Comparison of ENCODE assay signal across 19 cellular contexts in genomic region chr4:170931326-170931725, GRCh38.
DNase-seq lines count a peak whose midpoint lies in the region; ATAC-seq and TF ChIP-seq lines count a peak whose summit lies in the region.
"Had no signal": no experiment of that assay in that cellular context is flagged by ENCODE, and none has a peak within 500 bp of the region (broad histone marks: within the 10 kb centered on the region; RNA-seq: fewer than 3 reads in every experiment).

No MANE protein-coding gene starts in this region.

- DNase-seq in AG04449 (ENCODE audit: low read depth, low spot score) (peak; percentile 7), astrocyte of the cerebellum (ENCODE audit: low read depth) (peak; percentile 0), fibroblast of peridontal ligament (ENCODE audit: extremely low read depth) (peak; percentile 59), smooth muscle cell (lab: John Stamatoyannopoulos, UW; ENCODE audit: unreplicated experiment) (no peak), left cardiac atrium (no peak), NCI-H2196 treated with DMSO at 0.1 percent for 48 hours (lab: John Stamatoyannopoulos, UW; ENCODE audit: unreplicated experiment) (no peak), GM03348 (ENCODE audit: low spot score) (no peak)
- DNase-seq: 8988T; ACHN; CD4-positive, alpha-beta memory T cell; DMS153; DMS79 treated with DMSO at 0.1 percent for 48 hours; EL; GDM1; HCEC 1CT; HFFc6 had no signal

- peak overlapping the region; percentile 62 for H2AFZ ChIP-seq in smooth muscle cell (ENCODE audit: low read depth)

- H3K36me3 ChIP-seq in smooth muscle cell (ENCODE audit: low read depth) = no peaks in the 10 kb centered on the region

- no peaks in the 10 kb centered on the region for H4K20me1 ChIP-seq in smooth muscle cell (ENCODE audit: low read depth)

- intact Hi-C loops in left cardiac atrium (cut with DNase I) = no loop called here

- H3K4me1 ChIP-seq in smooth muscle cell (ENCODE audit: low read depth) = no peaks in the 10 kb centered on the region

- H3K27ac ChIP-seq in smooth muscle cell (ENCODE audit: low read depth) = no peak overlapping the region
- H3K27ac ChIP-seq: C4-2B, HL-60 had no signal

- TF ChIP-seq CTCF in AG04449 (IDR thresholded peaks at IDR 0.05; ENCODE audit: insufficient read depth, low read length, missing control alignments) (no peak), astrocyte of the cerebellum (IDR thresholded peaks at IDR 0.05; ENCODE audit: low read depth, low read length, missing control alignments) (no peak), smooth muscle cell (IDR thresholded peaks at IDR 0.05; ENCODE audit: borderline replicate concordance, insufficient read depth, poor library complexity, severe bottlenecking) (no peak)

- H3K79me2 ChIP-seq in smooth muscle cell (ENCODE audit: low read depth) = no peaks in the 10 kb centered on the region

- H3F3A ChIP-seq in smooth muscle cell (ENCODE audit: low read depth) = no peaks in the 10 kb centered on the region

- no peaks in the 10 kb centered on the region for H3K27me3 ChIP-seq in smooth muscle cell (ENCODE audit: low read depth)

- peak overlapping the region; percentile 61 for H3K4me2 ChIP-seq in smooth muscle cell

- in situ Hi-C loops in astrocyte of the cerebellum (cut with HindIII; ENCODE audit: low sequenced_read_pairs) = no loop called here

- no peak overlapping the region for H3K9ac ChIP-seq in smooth muscle cell (ENCODE audit: low read depth)

- WGBS in smooth muscle cell (ENCODE audit: low lambda C conversion rate) = 67% methylated on average over 2 of the region's 2 CpGs

- no peak for ATAC-seq in left cardiac atrium
- ATAC-seq: K562 had no signal

- H3K9me3 ChIP-seq in smooth muscle cell (replicated peaks; ENCODE audit: low read depth) = no peaks in the 10 kb centered on the region

- POLR2A ChIA-PET in AG04449 (lab: Yijun Ruan, JAX) = no interaction called here

- no peak overlapping the region for H3K4me3 ChIP-seq in AG04449 (ENCODE audit: low read depth, low read length)
- H3K4me3 ChIP-seq in astrocyte of the cerebellum (ENCODE audit: low read depth, low read length) = no peak overlapping the region
- no peak overlapping the region for H3K4me3 ChIP-seq in smooth muscle cell
- H3K4me3 ChIP-seq: K562 had no signal

- CTCF ChIA-PET in AG04449 (lab: Yijun Ruan, JAX) = no interaction called here

Comparison
In these comparisons a context has a peak if more than half of its experiments do, and no peak if none do; other contexts are left out.
1. DNase-seq: peak in AG04449 (single experiment), astrocyte of the cerebellum (single experiment) and fibroblast of peridontal ligament (single experiment); none in smooth muscle cell (single experiment), left cardiac atrium (single experiment), NCI-H2196 treated with DMSO at 0.1 percent for 48 hours (single experiment) and GM03348 (single experiment).